8 cellular contexts compared by ENCODE assay signal in genomic region chr6:3750324-3751018, GRCh38. TPM values are rescaled to one million over a fixed set of nuclear protein-coding genes. Genes with fewer than 3 reads are reported as not detected.
DNase-seq lines count a peak whose midpoint lies in the region; ATAC-seq and FAIRE-seq lines count a peak whose summit lies in the region.

No MANE protein-coding gene starts in this region.

- H3K4me1 Mint-ChIP-seq in stimulated activated memory B cell treated with anti-CD40 and anti-IgM and Interleukin-4, amounts not matched to agents 10 μg/mL and 1 μg/mL and 100 μg/mL, for 72 hours = peaks cover 50% of the 10 kb centered on the region

- DNase-seq in ACHN (peak; percentile 71), RCC 7860 (ENCODE audit: low spot score) (peak; percentile 20), dermis blood vessel endothelial cell (peak; percentile 74), left lobe of liver (ENCODE audit: low spot score) (peak; percentile 87), MV-4-11 (lab: John Stamatoyannopoulos, UW) (no peak), cerebellar nuclear complex (lab: John Stamatoyannopoulos, UW) (no peak)

- peak overlapping the region; percentile 54 for H3K27ac Mint-ChIP-seq in stimulated activated memory B cell treated with anti-CD40 and anti-IgM and Interleukin-4, amounts not matched to agents 10 μg/mL and 1 μg/mL and 100 μg/mL, for 72 hours

- ATAC-seq in GM18502 (IDR thresholded peaks at IDR 0.05; ENCODE audit: poor library complexity, unreplicated experiment) = peak; percentile 13
- peak; percentile 56 for ATAC-seq in left lobe of liver
- peak; percentile 29 for ATAC-seq in stimulated activated memory B cell treated with anti-CD40 and anti-IgM and Interleukin-4, amounts not matched to agents 10 μg/mL and 1 μg/mL and 100 μg/mL, for 72 hours

- H3K27me3 Mint-ChIP-seq in stimulated activated memory B cell treated with anti-CD40 and anti-IgM and Interleukin-4, amounts not matched to agents 10 μg/mL and 1 μg/mL and 100 μg/mL, for 72 hours = no peaks in the 10 kb centered on the region

- in situ Hi-C loops in ACHN (cut with HindIII; ENCODE audit: low pct_ligation_motif_present, low pct_unique_long_range_greater_than_20kb, low sequenced_read_pairs) = no loop called here

- H3K4me3 Mint-ChIP-seq in stimulated activated memory B cell treated with anti-CD40 and anti-IgM and Interleukin-4, amounts not matched to agents 10 μg/mL and 1 μg/mL and 100 μg/mL, for 72 hours = peak overlapping the region; percentile 88

- H3K9me3 Mint-ChIP-seq in stimulated activated memory B cell treated with anti-CD40 and anti-IgM and Interleukin-4, amounts not matched to agents 10 μg/mL and 1 μg/mL and 100 μg/mL, for 72 hours = no peaks in the 10 kb centered on the region

- peaks cover 25% of the 10 kb centered on the region for H3K36me3 Mint-ChIP-seq in stimulated activated memory B cell treated with anti-CD40 and anti-IgM and Interleukin-4, amounts not matched to agents 10 μg/mL and 1 μg/mL and 100 μg/mL, for 72 hours

- FAIRE-seq in RCC 7860 (lab: Jason Lieb, UNC) = no peak

RNA-seq across cellular contexts. Expression of gene PXDC1, which starts 1.0 kb away (rescaled TPM):
- total RNA-seq in dermis blood vessel endothelial cell (61.5 and 135 TPM in 2 replicates), left lobe of liver (55.8 TPM)

Comparison
In these comparisons a context has a peak if more than half of its experiments do, and no peak if none do; other contexts are left out.
1. DNase-seq: peak in ACHN (single experiment), RCC 7860 (single experiment), dermis blood vessel endothelial cell (single experiment) and left lobe of liver (single experiment); none in MV-4-11 (single experiment) and cerebellar nuclear complex (0 of 2).
2. Peak in every context shown above with its lines, with median percentiles within 50 percentile points of each other: ATAC-seq.